ENCODE assay signal across 1 cellular context in the genomic region with DNA sequence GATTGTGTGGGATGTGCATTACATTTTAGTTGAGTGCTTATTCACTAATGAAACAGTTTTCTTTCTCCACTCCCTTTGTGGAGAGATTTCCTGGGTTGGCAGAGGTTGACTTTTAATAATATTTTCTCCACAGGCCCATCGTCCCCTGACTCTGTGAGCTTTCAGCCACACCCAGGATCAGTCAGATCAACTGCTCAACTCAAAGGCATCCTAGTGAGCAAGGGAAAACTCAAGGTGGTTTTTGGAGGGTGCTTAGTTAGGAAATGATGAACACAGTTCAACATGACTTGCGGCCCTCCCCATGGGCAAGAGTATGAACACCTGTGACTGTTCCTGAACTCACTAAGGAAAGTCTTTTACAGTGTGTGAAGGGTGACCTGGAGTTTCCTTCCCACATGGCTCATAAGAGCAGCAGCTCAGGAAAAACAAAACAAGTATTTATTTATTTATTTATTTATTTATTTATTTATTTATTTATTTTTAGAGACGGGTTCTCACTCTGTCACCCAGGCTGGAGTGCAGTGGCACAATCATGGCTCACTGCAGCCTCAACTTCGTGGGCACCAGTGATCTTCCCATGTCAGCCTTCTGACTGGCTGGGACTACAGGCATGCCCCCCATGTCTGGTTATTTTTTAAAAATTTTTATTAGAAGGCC.
TF ChIP-seq lines count a peak whose summit lies in the region.

No MANE protein-coding gene starts in this region.

TF ChIP-seq in HEK293, 187 proteins besides CTCF, POLR2A, EP300 and RAD21 (continued from another document):
- TF ChIP-seq HIC1 (tag by site-specific recombination; IDR thresholded peaks at IDR 0.05): no peak
- no peak for TF ChIP-seq ZNF837 (tag by site-specific recombination; IDR thresholded peaks at IDR 0.05)
- TF ChIP-seq PRDM6 (tag by site-specific recombination; IDR thresholded peaks at IDR 0.05): no peak
- TF ChIP-seq ZNF549 (tag by site-specific recombination; IDR thresholded peaks at IDR 0.05): no peak
- no peak for TF ChIP-seq ZNF221 (tag by site-specific recombination; IDR thresholded peaks at IDR 0.05; ENCODE audit: borderline replicate concordance)
- no peak for TF ChIP-seq GLIS1 (tag by site-specific recombination; IDR thresholded peaks at IDR 0.05)
- TF ChIP-seq ZNF530 (tag by site-specific recombination; IDR thresholded peaks at IDR 0.05; ENCODE audit: low read depth): no peak
- TF ChIP-seq ZEB2 (tag by site-specific recombination; IDR thresholded peaks at IDR 0.05): no peak
